8 cellular contexts compared by ENCODE assay signal in the genomic region with DNA sequence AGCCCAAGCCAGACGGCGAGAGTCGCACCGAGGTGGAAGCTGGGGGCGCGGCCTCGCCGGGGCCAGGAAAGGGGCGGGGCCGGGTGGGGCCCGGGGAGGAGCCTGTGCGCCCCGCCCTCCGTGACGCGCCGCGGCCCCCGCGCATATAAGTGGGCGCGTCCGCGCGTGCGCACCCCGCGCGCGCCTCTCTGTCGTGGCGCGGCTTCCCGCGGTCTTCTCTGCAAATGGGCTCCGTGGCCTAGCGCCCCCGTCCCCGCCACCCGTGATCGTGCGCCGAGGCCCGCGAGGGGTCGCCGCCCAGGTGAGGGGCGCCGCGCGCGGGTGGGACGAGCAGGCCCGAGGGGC. TPM values are rescaled to one million over a fixed set of nuclear protein-coding genes. Genes with fewer than 3 reads are reported as not detected.
DNase-seq lines count a peak whose midpoint lies in the region; ATAC-seq lines count a peak whose summit lies in the region.

A gene with protein sequence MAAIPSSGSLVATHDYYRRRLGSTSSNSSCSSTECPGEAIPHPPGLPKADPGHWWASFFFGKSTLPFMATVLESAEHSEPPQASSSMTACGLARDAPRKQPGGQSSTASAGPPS (plus strand): TSS at position 172 of the 345 bp plus-strand sequence. CDS start 544 bp downstream, outside the sequence.

- H3K4me3 Mint-ChIP-seq in activated naive CD4-positive, alpha-beta T cell treated with anti-CD3 and anti-CD28 coated beads for 36 hours, result peak within 1 kb of the TSS; percentile 75

- H3K27me3 Mint-ChIP-seq in activated naive CD4-positive, alpha-beta T cell treated with anti-CD3 and anti-CD28 coated beads for 36 hours (ENCODE audit: low read depth), result peaks cover 2% of the 10 kb centered on the region

- H3K27ac ChIP-seq in HUES48 (ENCODE audit: low read depth, low read length) (peak within 1 kb of the TSS; percentile 91), SJCRH30 (peak within 1 kb of the TSS; percentile 80), subcutaneous abdominal adipose tissue (ENCODE audit: low read depth, low read length) (no peak within 1 kb of the TSS)

- H3K4me1 Mint-ChIP-seq in activated naive CD4-positive, alpha-beta T cell treated with anti-CD3 and anti-CD28 coated beads for 36 hours (ENCODE audit: low read depth), result peaks cover 8% of the 10 kb centered on the region

- H3K27me3 ChIP-seq in HUES48 (ENCODE audit: control insufficient read depth, insufficient read depth, low read length) (peaks cover 3% of the 10 kb centered on the region; the same call in 1 of the 2 replicates), SJCRH30 (no peaks in the 10 kb centered on the region), subcutaneous abdominal adipose tissue (ENCODE audit: control insufficient read depth in 5 of 5, insufficient read depth in 4 of 5, low read length in 5 of 5) (no peaks in the 10 kb centered on the region)

- peaks cover 24% of the 10 kb centered on the region for H3K36me3 ChIP-seq in HUES48 (ENCODE audit: control insufficient read depth, insufficient read depth, low read length)
- H3K36me3 ChIP-seq in SJCRH30, result peaks cover 23% of the 10 kb centered on the region
- H3K36me3 ChIP-seq in subcutaneous abdominal adipose tissue (ENCODE audit: control insufficient read depth in 5 of 5, insufficient read depth in 5 of 5, low read length in 5 of 5), result peaks cover 0 to 13% (median 8%) of the 10 kb centered on the region in 5 donors

- H3K4me1 ChIP-seq in HUES48 (ENCODE audit: control insufficient read depth, insufficient read depth, low read length) (peaks cover 5% of the 10 kb centered on the region; the same call in 1 of the 2 replicates), SJCRH30 (peaks cover 2% of the 10 kb centered on the region; the same call in 1 of the 2 replicates), subcutaneous abdominal adipose tissue (ENCODE audit: control insufficient read depth in 5 of 5, insufficient read depth in 5 of 5, low read length in 5 of 5) (peaks cover 0 to 28% (median 24%) of the 10 kb centered on the region in 5 donors)

- H3K4me3 ChIP-seq in HUES48 (ENCODE audit: low read depth, low read length), result peak within 1 kb of the TSS; percentile 95
- peak within 1 kb of the TSS; percentile 81 for H3K4me3 ChIP-seq in SJCRH30
- peak within 1 kb of the TSS; percentile 61 to 89 (median 68) for H3K4me3 ChIP-seq in subcutaneous abdominal adipose tissue (ENCODE audit: low read depth in 1 of 5, low read length in 5 of 5)

- ATAC-seq in GM21367 (IDR thresholded peaks at IDR 0.05; ENCODE audit: unreplicated experiment), result peak; percentile 61

- DNase-seq in D341Med (ENCODE audit: low spot score) (peak; percentile 100), SJCRH30 (peak; percentile 87 to 96), germinal center (ENCODE audit: low spot score) (peak; percentile 98), non-pigmented ciliary epithelial cell (ENCODE audit: low read depth) (peak; percentile 20)
- DNase-seq in activated naive CD4-positive, alpha-beta T cell treated with anti-CD3 and anti-CD28 coated beads for 36 hours, result peak; percentile 81

- peaks cover 7% of the 10 kb centered on the region for H3K9me3 Mint-ChIP-seq in activated naive CD4-positive, alpha-beta T cell treated with anti-CD3 and anti-CD28 coated beads for 36 hours

- peak within 1 kb of the TSS; percentile 69 for H3K27ac Mint-ChIP-seq in activated naive CD4-positive, alpha-beta T cell treated with anti-CD3 and anti-CD28 coated beads for 36 hours

- intact Hi-C loops in activated naive CD4-positive, alpha-beta T cell treated with anti-CD3 and anti-CD28 coated beads for 36 hours (cut with micrococcal nuclease), result loop anchor here (1.0 to 2.0 kb wide), 5 partner anchors 17 to 304 kb away; a partner anchor contains a TSS

- H3K36me3 Mint-ChIP-seq in activated naive CD4-positive, alpha-beta T cell treated with anti-CD3 and anti-CD28 coated beads for 36 hours (ENCODE audit: low read depth), result peaks cover 24% of the 10 kb centered on the region

- H3K9me3 ChIP-seq in HUES48 (ENCODE audit: control insufficient read depth, insufficient read depth, low read length) (peaks cover 8% of the 10 kb centered on the region; the same call in 1 of the 2 replicates), SJCRH30 (replicated peaks) (no peaks in the 10 kb centered on the region), subcutaneous abdominal adipose tissue (ENCODE audit: control insufficient read depth in 5 of 5, low read length in 5 of 5) (peaks cover 0 to 5% (median 0%) of the 10 kb centered on the region in 5 donors)

- CTCF ChIA-PET in activated naive CD4-positive, alpha-beta T cell treated with anti-CD3 and anti-CD28 coated beads for 36 hours (lab: Charles Lee), result interaction anchor here (1.1 to 1.9 kb wide), 2 partner anchors 17 to 24 kb away, joined by 3 to 8 read pairs; a partner anchor contains a TSS

- H3K9ac ChIP-seq in HUES48 (ENCODE audit: low read depth, low read length) (peak within 1 kb of the TSS; percentile 92), subcutaneous abdominal adipose tissue (ENCODE audit: low read length in 5 of 5) (peak within 1 kb of the TSS in 4 of 5 donors; percentile 45 to 76 (median 62))

RNA-seq across cellular contexts. Expression of the gene that starts here (rescaled TPM):
- total RNA-seq in SJCRH30 (2014; rRNA removed; shearing (Covaris generic)), result 149 and 171 TPM in 2 replicates
- 100 to 1,000 TPM; 189 to 194 TPM for total RNA-seq in activated naive CD4-positive, alpha-beta T cell treated with anti-CD3 and anti-CD28 coated beads for 36 hours

Comparison
In these comparisons a context has a peak if more than half of its experiments do, and no peak if none do; other contexts are left out.
1. DNase-seq: peak in every context shown above with its lines; median percentile 100 in D341Med; 98 in germinal center; 92 in SJCRH30; 81 in activated naive CD4-positive, alpha-beta T cell treated with anti-CD3 and anti-CD28 coated beads for 36 hours; 20 in non-pigmented ciliary epithelial cell.